Comparison of ENCODE assay signal across 19 cellular contexts in the genomic region with DNA sequence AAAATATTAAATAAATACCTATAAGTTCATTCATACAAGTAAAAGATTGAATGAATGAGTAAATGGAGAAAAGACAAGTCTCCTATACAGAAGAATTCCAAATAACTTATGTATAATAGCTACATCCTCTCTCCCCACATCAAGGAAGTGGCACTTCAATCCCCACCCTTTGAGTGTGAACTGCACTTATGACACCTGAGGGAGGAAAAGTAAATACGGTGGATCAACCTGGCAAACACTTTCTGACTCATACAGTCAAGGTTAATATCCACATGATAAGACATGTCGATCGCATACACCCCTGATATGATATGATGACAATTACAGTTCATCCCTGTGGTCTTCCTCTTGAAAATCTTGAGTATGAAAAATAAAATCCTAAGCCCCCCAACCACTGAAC. TPM values are rescaled to one million over a fixed set of nuclear protein-coding genes. Genes with fewer than 3 reads are reported as not detected.
DNase-seq lines count a peak whose midpoint lies in the region; ATAC-seq and TF ChIP-seq lines count a peak whose summit lies in the region.
"Had no signal": no experiment of that assay in that cellular context is flagged by ENCODE, and none has a peak within 500 bp of the region (broad histone marks: within the 10 kb centered on the region; RNA-seq: fewer than 3 reads in every experiment).

No MANE protein-coding gene starts in this region.

- H3K9me3 Mint-ChIP-seq in activated T-cell treated with anti-CD3 and anti-CD28 coated beads, Interleukin-2, amount 50 U/mL, for 4 hours, result no peaks in the 10 kb centered on the region
- no peaks in the 10 kb centered on the region for H3K9me3 Mint-ChIP-seq in activated T-helper 1 cell treated with anti-CD3 and anti-CD28 coated beads, Interleukin-12 subunit alpha, Interleukin-12 subunit beta, Interleukin-2, Interleukin-4 antibody, amounts not matched to agents 30 ng/mL and 10 ng/mL and 1 ng/mL, durations not matched to agents 14 hours and 24 hours and 36 hours
- H3K9me3 Mint-ChIP-seq in naive thymus-derived CD4-positive, alpha-beta T cell, result no peaks in the 10 kb centered on the region
- H3K9me3 Mint-ChIP-seq: endodermal cell had no signal

- H3K27ac ChIP-seq in DND-41 (ENCODE audit: low read length), result no peak overlapping the region
- H3K27ac ChIP-seq in naive thymus-derived CD4-positive, alpha-beta T cell (ENCODE audit: low read depth, low read length), result no peak overlapping the region
- H3K27ac ChIP-seq: vagina had no signal

- H3K27ac Mint-ChIP-seq in activated T-helper 1 cell treated with anti-CD3 and anti-CD28 coated beads, Interleukin-12 subunit alpha, Interleukin-12 subunit beta, Interleukin-2, Interleukin-4 antibody, amounts not matched to agents 30 ng/mL and 10 ng/mL and 1 ng/mL, durations not matched to agents 14 hours and 24 hours and 36 hours, result peak overlapping the region; percentile 36
- peak overlapping the region in 5 of 9 donors; percentile 49 to 80 (median 74) for H3K27ac Mint-ChIP-seq in naive thymus-derived CD4-positive, alpha-beta T cell
- H3K27ac Mint-ChIP-seq: endodermal cell had no signal

- no peaks in the 10 kb centered on the region for H3K27me3 Mint-ChIP-seq in activated T-cell treated with anti-CD3 and anti-CD28 coated beads, Interleukin-2, amount 50 U/mL, for 4 hours (ENCODE audit: low read depth)
- H3K27me3 Mint-ChIP-seq in activated T-helper 1 cell treated with anti-CD3 and anti-CD28 coated beads, Interleukin-12 subunit alpha, Interleukin-12 subunit beta, Interleukin-2, Interleukin-4 antibody, amounts not matched to agents 30 ng/mL and 10 ng/mL and 1 ng/mL, durations not matched to agents 14 hours and 24 hours and 36 hours (ENCODE audit: insufficient read depth), result no peaks in the 10 kb centered on the region
- H3K27me3 Mint-ChIP-seq in naive thymus-derived CD4-positive, alpha-beta T cell, result peaks cover 0 to 4% (median 0%) of the 10 kb centered on the region in 5 donors

- CTCF ChIA-PET in naive thymus-derived CD4-positive, alpha-beta T cell (lab: Charles Lee), result interaction anchor here (0.8 kb wide), 1 partner anchor 10 kb away, joined by 3 read pairs; no protein-coding TSS in a partner anchor

- no peak overlapping the region for H3K9ac ChIP-seq in DND-41 (ENCODE audit: low read depth, low read length)

- H3K79me2 ChIP-seq in DND-41 (ENCODE audit: insufficient read depth, low read length), result peaks cover 100% of the 10 kb centered on the region

- no peaks in the 10 kb centered on the region for H3K27me3 ChIP-seq in DND-41 (ENCODE audit: insufficient read depth, low read length, poor library complexity)
- no peaks in the 10 kb centered on the region for H3K27me3 ChIP-seq in naive thymus-derived CD4-positive, alpha-beta T cell (ENCODE audit: control insufficient read depth in 2 of 2, insufficient read depth in 2 of 2, low read length in 2 of 2)
- H3K27me3 ChIP-seq: vagina had no signal

- no peaks in the 10 kb centered on the region for H3K9me3 ChIP-seq in DND-41 (ENCODE audit: insufficient read depth, low read length, severe bottlenecking)
- H3K9me3 ChIP-seq in naive thymus-derived CD4-positive, alpha-beta T cell (ENCODE audit: control insufficient read depth in 2 of 3, low read length in 3 of 3), result no peaks in the 10 kb centered on the region
- H3K9me3 ChIP-seq: vagina had no signal

- peak overlapping the region; percentile 33 for H3K4me3 Mint-ChIP-seq in activated T-cell treated with anti-CD3 and anti-CD28 coated beads, Interleukin-2, amount 50 U/mL, for 4 hours
- H3K4me3 Mint-ChIP-seq in activated T-helper 1 cell treated with anti-CD3 and anti-CD28 coated beads, Interleukin-12 subunit alpha, Interleukin-12 subunit beta, Interleukin-2, Interleukin-4 antibody, amounts not matched to agents 30 ng/mL and 10 ng/mL and 1 ng/mL, durations not matched to agents 14 hours and 24 hours and 36 hours, result no peak overlapping the region
- H3K4me3 Mint-ChIP-seq in naive thymus-derived CD4-positive, alpha-beta T cell, result peak overlapping the region in 9 of 10 donors; percentile 6 to 82 (median 57)
- H3K4me3 Mint-ChIP-seq: endodermal cell had no signal

- H3K36me3 ChIP-seq in DND-41 (ENCODE audit: insufficient read depth, low read length), result peaks cover 73% of the 10 kb centered on the region
- H3K36me3 ChIP-seq in naive thymus-derived CD4-positive, alpha-beta T cell (ENCODE audit: control insufficient read depth in 2 of 3, insufficient read depth in 3 of 3, low read length in 3 of 3), result peaks cover 0 to 15% (median 8%) of the 10 kb centered on the region in 3 experiments
- H3K36me3 ChIP-seq: vagina had no signal

- no peak overlapping the region for H3K4me3 ChIP-seq in DND-41 (ENCODE audit: low read depth in 1 of 2, low read length in 2 of 2)
- peak overlapping the region; percentile 25 for H3K4me3 ChIP-seq in naive thymus-derived CD4-positive, alpha-beta T cell (ENCODE audit: low read length)
- H3K4me3 ChIP-seq: vagina had no signal

- peaks cover 92% of the 10 kb centered on the region for H3K4me1 Mint-ChIP-seq in activated T-cell treated with anti-CD3 and anti-CD28 coated beads, Interleukin-2, amount 50 U/mL, for 4 hours (ENCODE audit: low read depth)
- H3K4me1 Mint-ChIP-seq in activated T-helper 1 cell treated with anti-CD3 and anti-CD28 coated beads, Interleukin-12 subunit alpha, Interleukin-12 subunit beta, Interleukin-2, Interleukin-4 antibody, amounts not matched to agents 30 ng/mL and 10 ng/mL and 1 ng/mL, durations not matched to agents 14 hours and 24 hours and 36 hours (ENCODE audit: low read depth), result peaks cover 94% of the 10 kb centered on the region
- peaks cover 59 to 98% (median 93%) of the 10 kb centered on the region in 7 donors for H3K4me1 Mint-ChIP-seq in naive thymus-derived CD4-positive, alpha-beta T cell
- H3K4me1 Mint-ChIP-seq: endodermal cell had no signal

- ATAC-seq in activated T-cell treated with anti-CD3 and anti-CD28 coated beads, Interleukin-2, amount 50 U/mL, for 4 hours, result no peak
- no peak for ATAC-seq in DND-41 (ENCODE audit: insufficient read depth, low read depth)
- no peak for ATAC-seq in naive thymus-derived CD4-positive, alpha-beta T cell
- ATAC-seq: right cardiac atrium had no signal

- H2AFZ ChIP-seq in DND-41 (ENCODE audit: low read depth, low read length), result no peak overlapping the region

- POLR2A ChIA-PET in naive thymus-derived CD4-positive, alpha-beta T cell (lab: Charles Lee), result interaction anchor here (0.7 to 9.5 kb wide), 7 partner anchors 8 to 281 kb away, joined by 3 to 59 read pairs (median 3); no protein-coding TSS in a partner anchor

- peaks cover 51% of the 10 kb centered on the region for H3K36me3 Mint-ChIP-seq in activated T-cell treated with anti-CD3 and anti-CD28 coated beads, Interleukin-2, amount 50 U/mL, for 4 hours (ENCODE audit: insufficient read depth)
- peaks cover 59% of the 10 kb centered on the region for H3K36me3 Mint-ChIP-seq in activated T-helper 1 cell treated with anti-CD3 and anti-CD28 coated beads, Interleukin-12 subunit alpha, Interleukin-12 subunit beta, Interleukin-2, Interleukin-4 antibody, amounts not matched to agents 30 ng/mL and 10 ng/mL and 1 ng/mL, durations not matched to agents 14 hours and 24 hours and 36 hours (ENCODE audit: low read depth)
- H3K36me3 Mint-ChIP-seq in naive thymus-derived CD4-positive, alpha-beta T cell, result peaks cover 7 to 68% (median 53%) of the 10 kb centered on the region in 5 donors

- intact Hi-C loops in activated T-helper 1 cell treated with anti-CD3 and anti-CD28 coated beads, Interleukin-12 subunit alpha, Interleukin-12 subunit beta, Interleukin-2, Interleukin-4 antibody, amounts not matched to agents 30 ng/mL and 10 ng/mL and 1 ng/mL, durations not matched to agents 14 hours and 24 hours and 36 hours (cut with micrococcal nuclease), result no loop called here
- intact Hi-C loops in naive thymus-derived CD4-positive, alpha-beta T cell (cut with micrococcal nuclease), result no loop called here

- peaks cover 50% of the 10 kb centered on the region for H4K20me1 ChIP-seq in DND-41 (ENCODE audit: insufficient read depth, low read length)

- TF ChIP-seq CTCF in DND-41 (IDR thresholded peaks at IDR 0.05; ENCODE audit: borderline replicate concordance, extremely low read depth, low read length, poor library complexity, severe bottlenecking), result no peak

- 0 out of 2 replicates have a peak overlapping the region, but pooled peaks have one; percentile 29 for H3K4me2 ChIP-seq in DND-41 (ENCODE audit: insufficient read depth, low read length)

- DNase-seq in activated T-cell treated with anti-CD3 and anti-CD28 coated beads, Interleukin-2, amount 50 U/mL, for 4 hours, result no peak
- DNase-seq in activated T-cell treated with anti-CD3 and anti-CD28 coated beads, Interleukin-2, amount 50 U/mL, for 1 hour, result no peak
- DNase-seq in DND-41 (no peak), NCI-H1436 (lab: John Stamatoyannopoulos, UW) (no peak), NCI-H1694 treated with DMSO at 0.1 percent for 48 hours (lab: John Stamatoyannopoulos, UW) (no peak), CD1c-positive myeloid dendritic cell (ENCODE audit: extremely low spot score) (no peak)
- DNase-seq in activated T-helper 1 cell treated with anti-CD3 and anti-CD28 coated beads, Interleukin-12 subunit alpha, Interleukin-12 subunit beta, Interleukin-2, Interleukin-4 antibody, amounts not matched to agents 30 ng/mL and 10 ng/mL and 1 ng/mL, durations not matched to agents 14 hours and 24 hours and 36 hours (ENCODE audit: low spot score), result no peak
- no peak for DNase-seq in naive thymus-derived CD4-positive, alpha-beta T cell
- DNase-seq: activated CD4-positive, CD25-positive, alpha-beta regulatory T cell; amniotic stem cell; cerebellar nuclear complex; endodermal cell; hypothalamus; midbrain; NCI-H2227 treated with DMSO at 0.1 percent for 48 hours; right cardiac atrium had no signal

- H3K4me1 ChIP-seq in DND-41 (ENCODE audit: insufficient read depth, low read length), result peaks cover 51% of the 10 kb centered on the region
- peaks cover 41 to 86% of the 10 kb centered on the region in 2 donors for H3K4me1 ChIP-seq in naive thymus-derived CD4-positive, alpha-beta T cell (ENCODE audit: control insufficient read depth in 2 of 2, insufficient read depth in 2 of 2, low read length in 2 of 2)
- H3K4me1 ChIP-seq: vagina had no signal

RNA-seq across cellular contexts. Expression of a gene that starts 18.0 kb away (rescaled TPM):
- 10 to 100 TPM in 1 of 3 donors, 1 to 10 TPM in 2; 9.0 to 15.1 (median 9.1) TPM for total RNA-seq in activated T-cell treated with anti-CD3 and anti-CD28 coated beads, Interleukin-2, amount 50 U/mL, for 4 hours
- total RNA-seq in activated T-helper 1 cell treated with anti-CD3 and anti-CD28 coated beads, Interleukin-12 subunit alpha, Interleukin-12 subunit beta, Interleukin-2, Interleukin-4 antibody, amounts not matched to agents 30 ng/mL and 10 ng/mL and 1 ng/mL, durations not matched to agents 14 hours and 24 hours and 36 hours, result 45.2 and 49.3 TPM in 2 replicates
- 100 to 1,000 TPM in 1 of 5 experiments, 10 to 100 TPM in 4; 41.7 to 111 (median 52.9) TPM for total RNA-seq in naive thymus-derived CD4-positive, alpha-beta T cell
- polyA plus RNA-seq in naive thymus-derived CD4-positive, alpha-beta T cell, result 10 to 100 TPM; 12.0 to 13.6 TPM
- total RNA-seq: endodermal cell, HT1080 had no signal

RNA-seq across cellular contexts. Expression of a gene that starts 41.2 kb away (rescaled TPM):
- not detected for total RNA-seq in activated T-cell treated with anti-CD3 and anti-CD28 coated beads, Interleukin-2, amount 50 U/mL, for 4 hours
- 0.05 and 0.10 TPM in 2 replicates for total RNA-seq in activated T-helper 1 cell treated with anti-CD3 and anti-CD28 coated beads, Interleukin-12 subunit alpha, Interleukin-12 subunit beta, Interleukin-2, Interleukin-4 antibody, amounts not matched to agents 30 ng/mL and 10 ng/mL and 1 ng/mL, durations not matched to agents 14 hours and 24 hours and 36 hours
- total RNA-seq in naive thymus-derived CD4-positive, alpha-beta T cell, result not detected
- under 1 TPM in 1 of 2 donors, not detected in 1; 0.06 TPM for polyA plus RNA-seq in naive thymus-derived CD4-positive, alpha-beta T cell
- total RNA-seq: endodermal cell, HT1080, omental fat pad, right cardiac atrium, vagina had no signal
- polyA plus RNA-seq: right cardiac atrium had no signal

RNA-seq across cellular contexts. Expression of a gene that starts 58.9 kb away (rescaled TPM):
- 1 to 10 TPM; 6.6 to 9.6 (median 9.0) TPM for total RNA-seq in activated T-cell treated with anti-CD3 and anti-CD28 coated beads, Interleukin-2, amount 50 U/mL, for 4 hours
- 5.0 and 5.9 TPM in 2 replicates for total RNA-seq in activated T-helper 1 cell treated with anti-CD3 and anti-CD28 coated beads, Interleukin-12 subunit alpha, Interleukin-12 subunit beta, Interleukin-2, Interleukin-4 antibody, amounts not matched to agents 30 ng/mL and 10 ng/mL and 1 ng/mL, durations not matched to agents 14 hours and 24 hours and 36 hours
- 1 to 10 TPM; 2.9 to 8.0 (median 5.3) TPM for total RNA-seq in naive thymus-derived CD4-positive, alpha-beta T cell
- 1 to 10 TPM; 2.2 to 5.0 TPM for polyA plus RNA-seq in naive thymus-derived CD4-positive, alpha-beta T cell
